In genomic region chr1:50208296-50208695, GRCh38 we compare ENCODE assay signal across 23 cellular contexts.
"Had no signal": no experiment of that assay in that cellular context is flagged by ENCODE, and none has a peak within 500 bp of the region (broad histone marks: within the 10 kb centered on the region; RNA-seq: fewer than 3 reads in every experiment).

No MANE protein-coding gene starts in this region.

- H3K9me3 ChIP-seq: gastrocnemius medialis, left ventricle myocardium inferior, neutrophil, ovary, prostate gland, right atrium auricular region, upper lobe of left lung had no signal

- H3K4me1 Mint-ChIP-seq: activated CD4-positive, alpha-beta T cell treated with anti-CD3 and anti-CD28 coated beads, Interleukin-2, amount 10 ng/mL, durations not matched to agents 24 days and 14 days; activated naive CD4-positive, alpha-beta T cell treated with anti-CD3 and anti-CD28 coated beads, Interleukin-2, amount 50 U/mL, for 24 hours had no signal

- H3K27ac Mint-ChIP-seq: activated CD4-positive, alpha-beta T cell treated with anti-CD3 and anti-CD28 coated beads, Interleukin-2, amount 10 ng/mL, durations not matched to agents 24 days and 14 days; activated CD8-positive, alpha-beta T cell treated with anti-CD3 and anti-CD28 coated beads for 36 hours; activated naive CD4-positive, alpha-beta T cell treated with anti-CD3 and anti-CD28 coated beads, Interleukin-2, amount 50 U/mL, for 24 hours; activated T-helper 1 cell treated with anti-CD3 and anti-CD28 coated beads, Interleukin-12 subunit alpha, Interleukin-12 subunit beta, Interleukin-2, Interleukin-4 antibody, amounts not matched to agents 30 ng/mL and 10 ng/mL and 1 ng/mL, durations not matched to agents 14 hours and 24 hours and 36 hours; natural killer cell treated with Interleukin-12 subunit alpha and Interleukin-12 subunit beta and Interleukin-15 and Interleukin-18, amount 100 ng/mL, for 72 hours had no signal

- DNase-seq: activated CD4-positive, alpha-beta T cell treated with anti-CD3 and anti-CD28 coated beads, Interleukin-2, amount 10 ng/mL, durations not matched to agents 24 days and 14 days; activated CD8-positive, alpha-beta T cell treated with anti-CD3 and anti-CD28 coated beads for 36 hours; activated gamma-delta T cell treated with Interleukin-2 at 50 U/mL for 16 hours; brain microvascular endothelial cell; central memory CD4-positive, alpha-beta T cell; dermis blood vessel endothelial cell; effector CD8-positive, alpha-beta T cell; gastrocnemius medialis; hippocampal formation; left ventricle myocardium inferior; midbrain; ovary; stimulated activated CD4-positive, alpha-beta T cell treated with anti-CD3 and anti-CD28 coated beads, Interleukin-12 subunit alpha, Interleukin-12 subunit beta, amount 100 ng/mL, for 4 hours; stimulated activated CD4-positive, alpha-beta T cell treated with anti-CD3 and anti-CD28 coated beads, Interleukin-4, amount 100 ng/mL, for 4 hours; stimulated activated naive CD8-positive, alpha-beta T cell treated with anti-CD3 and anti-CD28 coated beads, Interleukin-15, Interleukin-2, amounts not matched to agents 100 U/mL and 50 U/mL, for 24 hours; T-helper 2 cell; upper lobe of left lung had no signal

- H3K4me3 ChIP-seq: gastrocnemius medialis, left ventricle myocardium inferior, ovary, prostate gland, right atrium auricular region, upper lobe of left lung had no signal

- H3K4me1 ChIP-seq: gastrocnemius medialis, left ventricle myocardium inferior, prostate gland, right atrium auricular region, upper lobe of left lung had no signal

- H3K36me3 Mint-ChIP-seq: activated naive CD4-positive, alpha-beta T cell treated with anti-CD3 and anti-CD28 coated beads, Interleukin-2, amount 50 U/mL, for 24 hours; natural killer cell treated with Interleukin-12 subunit alpha and Interleukin-12 subunit beta and Interleukin-15 and Interleukin-18, amount 100 ng/mL, for 72 hours had no signal

- H3K27me3 ChIP-seq: brain microvascular endothelial cell, gastrocnemius medialis, neutrophil, ovary, right atrium auricular region, upper lobe of left lung had no signal

- H3K4me3 Mint-ChIP-seq: activated CD4-positive, alpha-beta T cell treated with anti-CD3 and anti-CD28 coated beads, Interleukin-2, amount 10 ng/mL, durations not matched to agents 24 days and 14 days; activated CD8-positive, alpha-beta T cell treated with anti-CD3 and anti-CD28 coated beads for 36 hours; activated naive CD4-positive, alpha-beta T cell treated with anti-CD3 and anti-CD28 coated beads, Interleukin-2, amount 50 U/mL, for 24 hours; activated T-helper 1 cell treated with anti-CD3 and anti-CD28 coated beads, Interleukin-12 subunit alpha, Interleukin-12 subunit beta, Interleukin-2, Interleukin-4 antibody, amounts not matched to agents 30 ng/mL and 10 ng/mL and 1 ng/mL, durations not matched to agents 14 hours and 24 hours and 36 hours; natural killer cell treated with Interleukin-12 subunit alpha and Interleukin-12 subunit beta and Interleukin-15 and Interleukin-18, amount 100 ng/mL, for 72 hours had no signal

- H3K36me3 ChIP-seq: brain microvascular endothelial cell, gastrocnemius medialis, left ventricle myocardium inferior, neutrophil, ovary, prostate gland, right atrium auricular region, upper lobe of left lung had no signal

- H3K9me3 Mint-ChIP-seq: activated CD4-positive, alpha-beta T cell treated with anti-CD3 and anti-CD28 coated beads, Interleukin-2, amount 10 ng/mL, durations not matched to agents 24 days and 14 days; activated CD8-positive, alpha-beta T cell treated with anti-CD3 and anti-CD28 coated beads for 36 hours; activated naive CD4-positive, alpha-beta T cell treated with anti-CD3 and anti-CD28 coated beads, Interleukin-2, amount 50 U/mL, for 24 hours; activated T-helper 1 cell treated with anti-CD3 and anti-CD28 coated beads, Interleukin-12 subunit alpha, Interleukin-12 subunit beta, Interleukin-2, Interleukin-4 antibody, amounts not matched to agents 30 ng/mL and 10 ng/mL and 1 ng/mL, durations not matched to agents 14 hours and 24 hours and 36 hours; natural killer cell treated with Interleukin-12 subunit alpha and Interleukin-12 subunit beta and Interleukin-15 and Interleukin-18, amount 100 ng/mL, for 72 hours had no signal

- H3K27me3 Mint-ChIP-seq: activated CD4-positive, alpha-beta T cell treated with anti-CD3 and anti-CD28 coated beads, Interleukin-2, amount 10 ng/mL, durations not matched to agents 24 days and 14 days; activated naive CD4-positive, alpha-beta T cell treated with anti-CD3 and anti-CD28 coated beads, Interleukin-2, amount 50 U/mL, for 24 hours had no signal
